10 cellular contexts compared by ENCODE assay signal in genomic region chr20:45963059-45964011, GRCh38. TPM values are rescaled to one million over a fixed set of nuclear protein-coding genes. Genes with fewer than 3 reads are reported as not detected.
DNase-seq lines count a peak whose midpoint lies in the region; ATAC-seq, FAIRE-seq and TF ChIP-seq lines count a peak whose summit lies in the region.
"Had no signal": no experiment of that assay in that cellular context is flagged by ENCODE, and none has a peak within 500 bp of the region (broad histone marks: within the 10 kb centered on the region; RNA-seq: fewer than 3 reads in every experiment).

No MANE protein-coding gene starts in this region.

- H3K9me3 ChIP-seq in SK-N-SH (no peaks in the 10 kb centered on the region), tibial nerve (peaks cover 0 to 4% (median 0%) of the 10 kb centered on the region in 4 donors)
- H3K9me3 ChIP-seq in effector memory CD4-positive, alpha-beta T cell (ENCODE audit: control insufficient read depth, low read length) = no peaks in the 10 kb centered on the region
- H3K9me3 ChIP-seq: SJCRH30 had no signal

- H3F3A ChIP-seq in SK-N-SH (replicated peaks; ENCODE audit: insufficient read depth) = no peaks in the 10 kb centered on the region

- DNase-seq in D721Med (ENCODE audit: insufficient read length, low spot score) (no peak), SK-N-SH (peak; percentile 56), left ventricle myocardium superior (peak; percentile 32), tibial nerve (ENCODE audit: low spot score in 2 of 2) (peak in 1 of 2 donors; percentile 50)
- DNase-seq in effector memory CD4-positive, alpha-beta T cell = no peak
- DNase-seq in stimulated activated CD4-positive, alpha-beta T cell treated with anti-CD3 and anti-CD28 coated beads, Interleukin-12 subunit alpha, Interleukin-12 subunit beta, amount 100 ng/mL, for 4 hours = no peak

- H3K4me1 ChIP-seq in SK-N-SH (ENCODE audit: control insufficient read depth in 1 of 2, insufficient read depth in 2 of 2, low read depth in 1 of 2, low read length in 1 of 2) = no peaks in the 10 kb centered on the region
- H3K4me1 ChIP-seq in tibial nerve = peaks cover 0 to 6% (median 0%) of the 10 kb centered on the region in 4 donors
- H3K4me1 ChIP-seq in effector memory CD4-positive, alpha-beta T cell (ENCODE audit: control insufficient read depth, insufficient read depth, low read length, poor library complexity, severe bottlenecking) = no peaks in the 10 kb centered on the region
- H3K4me1 ChIP-seq: SJCRH30 had no signal

- H4K20me1 ChIP-seq in SK-N-SH (ENCODE audit: insufficient read depth) = no peaks in the 10 kb centered on the region

- H3K4me3 ChIP-seq in SK-N-SH (ENCODE audit: low read depth in 2 of 2, low read length in 1 of 2) (no peak overlapping the region), tibial nerve (no peak overlapping the region)
- H3K4me3 ChIP-seq in effector memory CD4-positive, alpha-beta T cell (ENCODE audit: insufficient read depth, low read depth, low read length, poor library complexity, severe bottlenecking) = no peak overlapping the region
- H3K4me3 ChIP-seq: SJCRH30 had no signal

- TF ChIP-seq RAD21 in Ishikawa (IDR thresholded peaks at IDR 0.05; ENCODE audit: low read depth) (peak; percentile 52), SK-N-SH (IDR thresholded peaks at IDR 0.05; ENCODE audit: low read length) (peak; percentile 58)

- intact Hi-C loops in left ventricle myocardium superior (cut with micrococcal nuclease) = no loop called here

- H3K36me3 ChIP-seq in SK-N-SH (replicated peaks in 1 of 2; ENCODE audit: control insufficient read depth in 1 of 2, insufficient read depth in 2 of 2, low read length in 1 of 2) (peaks cover 49 to 69% of the 10 kb centered on the region in 2 experiments), tibial nerve (peaks cover 5 to 99% (median 61%) of the 10 kb centered on the region in 3 donors)
- H3K36me3 ChIP-seq in effector memory CD4-positive, alpha-beta T cell (ENCODE audit: control insufficient read depth, insufficient read depth, low read length) = peaks cover 91% of the 10 kb centered on the region

- no peaks in the 10 kb centered on the region for H3K9me2 ChIP-seq in SK-N-SH

- H3K27ac ChIP-seq in SK-N-SH (ENCODE audit: low read depth in 2 of 2, low read length in 1 of 2) = no peak overlapping the region
- H3K27ac ChIP-seq in tibial nerve = no peak overlapping the region
- no peak overlapping the region for H3K27ac ChIP-seq in effector memory CD4-positive, alpha-beta T cell (ENCODE audit: insufficient read depth, low read length, poor library complexity, severe bottlenecking)
- H3K27ac ChIP-seq: SJCRH30 had no signal

- TF ChIP-seq EP300 in Ishikawa (IDR thresholded peaks at IDR 0.05; ENCODE audit: borderline replicate concordance) (no peak), SK-N-SH (IDR thresholded peaks at IDR 0.05; ENCODE audit: borderline replicate concordance in 1 of 2, low read depth in 1 of 2, low read length in 1 of 2) (no peak), tibial nerve (IDR thresholded peaks at IDR 0.05) (no peak)

- H3K27me3 ChIP-seq in SK-N-SH (ENCODE audit: insufficient read depth) (no peaks in the 10 kb centered on the region), tibial nerve (no peaks in the 10 kb centered on the region)
- H3K27me3 ChIP-seq in effector memory CD4-positive, alpha-beta T cell (replicated peaks; ENCODE audit: control insufficient read depth, insufficient read depth, low read length, poor library complexity, severe bottlenecking) = no peaks in the 10 kb centered on the region
- H3K27me3 ChIP-seq: SJCRH30 had no signal

- CTCF ChIA-PET in SK-N-SH (lab: Yijun Ruan, JAX) = interaction anchor here (0.8 to 4.8 kb wide), 10 partner anchors 8 to 164 kb away, joined by 3 to 41 read pairs (median 5); partner anchors contain the start of genes CTSA, NEURL2 and ZNF335

- WGBS in SK-N-SH (ENCODE audit: low lambda C conversion rate) = 91% methylated on average over 26 of the region's 34 CpGs
- WGBS in tibial nerve, 2 donors = 85 to 88% methylated on average over 31 to 34 of the region's 34 CpGs

- no peak overlapping the region for H3K4me2 ChIP-seq in SK-N-SH

- POLR2A ChIA-PET in SK-N-SH (lab: Yijun Ruan, JAX) = no interaction called here

- FAIRE-seq in D721Med (lab: Jason Lieb, UNC) = no peak
- FAIRE-seq: islet of Langerhans had no signal

- TF ChIP-seq CTCF in D721Med (IDR thresholded peaks at IDR 0.05; ENCODE audit: insufficient read depth, missing control alignments) (peak; percentile 41), SK-N-SH (IDR thresholded peaks at IDR 0.05) (peak; percentile 54), tibial nerve (IDR thresholded peaks at IDR 0.05) (peak in 4 of 5 experiments; percentile 17 to 55 (median 28))

- ATAC-seq in left ventricle myocardium superior (peak; percentile 23), GM21381 (IDR thresholded peaks at IDR 0.05; ENCODE audit: unreplicated experiment) (no peak)

- TF ChIP-seq POLR2A in tibial nerve (IDR thresholded peaks at IDR 0.05) = no peak

- H3K79me2 ChIP-seq in SK-N-SH (ENCODE audit: insufficient read depth) = 0 out of 2 replicates have a peak, but pooled peaks cover under 1% of the 10 kb centered on the region

- no peak overlapping the region for H3K9ac ChIP-seq in SK-N-SH

- H2AFZ ChIP-seq in SK-N-SH (ENCODE audit: low read depth) = no peak overlapping the region

TF ChIP-seq in Ishikawa, 13 proteins besides CTCF, POLR2A, EP300 and RAD21 (continues in another document):
- TF ChIP-seq REST (IDR thresholded peaks at IDR 0.05; ENCODE audit: low read depth) = no peak

TF ChIP-seq in SK-N-SH, 30 proteins besides CTCF, POLR2A, EP300 and RAD21:
- TF ChIP-seq TCF12 (IDR thresholded peaks at IDR 0.05) (no peak), SMC3 (IDR thresholded peaks at IDR 0.05; ENCODE audit: low read depth, low read length) (peak; percentile 30; the same call in 1 of the 2 replicates), EZH2phosphoT487 (IDR thresholded peaks at IDR 0.05; ENCODE audit: borderline replicate concordance, low read depth) (no peak)

RNA-seq across cellular contexts. Expression of gene ZNF335, which starts 8.7 kb away (rescaled TPM):
- 8.5 and 11.7 TPM in 2 replicates for polyA plus RNA-seq in SK-N-SH (2012; rRNA removed)
- 3.0 and 4.5 TPM in 2 replicates for polyA plus RNA-seq in SK-N-SH (2012; cell fraction: cytosol; rRNA removed)
- polyA plus RNA-seq in SK-N-SH (2012; cell fraction: nucleus; rRNA removed) = 47.8 and 52.8 TPM in 2 replicates
- total RNA-seq in left ventricle myocardium superior (10.0 TPM), tibial nerve (10 to 100 TPM; 24.3 to 42.3 (median 28.6) TPM)

RNA-seq across cellular contexts. Expression of gene PCIF1, which starts 28.9 kb away (rescaled TPM):
- polyA plus RNA-seq in SK-N-SH (2012; rRNA removed) = 18.2 and 23.1 TPM in 2 replicates
- 12.0 and 16.5 TPM in 2 replicates for polyA plus RNA-seq in SK-N-SH (2012; cell fraction: cytosol; rRNA removed)
- polyA plus RNA-seq in SK-N-SH (2012; cell fraction: nucleus; rRNA removed) = 30.5 and 34.6 TPM in 2 replicates
- total RNA-seq in left ventricle myocardium superior (26.2 TPM), tibial nerve (10 to 100 TPM; 52.2 to 59.0 (median 53.0) TPM)

RNA-seq across cellular contexts. Expression of gene MMP9, which starts 45.4 kb away (rescaled TPM):
- 0.18 and 0.23 TPM in 2 replicates for polyA plus RNA-seq in SK-N-SH (2012; rRNA removed)
- 0.09 and 0.12 TPM in 2 replicates for polyA plus RNA-seq in SK-N-SH (2012; cell fraction: cytosol; rRNA removed)
- polyA plus RNA-seq in SK-N-SH (2012; cell fraction: nucleus; rRNA removed) = 0.42 and 0.46 TPM in 2 replicates
- 0.64 TPM for total RNA-seq in left ventricle myocardium superior
- total RNA-seq in tibial nerve = under 1 TPM in 3 of 4 donors, not detected in 1; 0.22 to 0.98 (median 0.60) TPM

RNA-seq across cellular contexts. Expression of gene PLTP, which starts 51.4 kb away (rescaled TPM):
- 114 and 154 TPM in 2 replicates for polyA plus RNA-seq in SK-N-SH (2012; rRNA removed)
- polyA plus RNA-seq in SK-N-SH (2012; cell fraction: cytosol; rRNA removed) = 68.2 and 102 TPM in 2 replicates
- polyA plus RNA-seq in SK-N-SH (2012; cell fraction: nucleus; rRNA removed) = 169 and 176 TPM in 2 replicates
- total RNA-seq in left ventricle myocardium superior (97.7 TPM), tibial nerve (100 to 1,000 TPM in 3 of 4 donors, 10 to 100 TPM in 1; 74.7 to 713 (median 134) TPM)

Comparison
In these comparisons a context has a peak if more than half of its experiments do, and no peak if none do; other contexts are left out.
1. DNase-seq: peak in SK-N-SH (single experiment) and left ventricle myocardium superior (single experiment); none in D721Med (single experiment), effector memory CD4-positive, alpha-beta T cell (0 of 3) and stimulated activated CD4-positive, alpha-beta T cell treated with anti-CD3 and anti-CD28 coated beads, Interleukin-12 subunit alpha, Interleukin-12 subunit beta, amount 100 ng/mL, for 4 hours (single experiment).
2. Peak in every context shown above with its lines, with median percentiles within 50 percentile points of each other: CTCF ChIP-seq.